Comparison of ENCODE assay signal across 8 cellular contexts in genomic region chr3:32501785-32502088, GRCh38. TPM values are rescaled to one million over a fixed set of nuclear protein-coding genes. Genes with fewer than 3 reads are reported as not detected.
A peak's percentile ranks its signal among the peaks of the same experiment; 100 is the strongest.
DNase-seq lines count a peak whose midpoint lies in the region; ATAC-seq and TF ChIP-seq lines count a peak whose summit lies in the region.

No MANE protein-coding gene starts in this region.

- H3K9me3 ChIP-seq in right atrium auricular region, result no peaks in the 10 kb centered on the region
- no peaks in the 10 kb centered on the region for H3K9me3 ChIP-seq in adrenal gland (replicated peaks in 1 of 3)
- H3K9me3 ChIP-seq in uterus, result no peaks in the 10 kb centered on the region

- TF ChIP-seq POLR2A in adrenal gland (IDR thresholded peaks at IDR 0.05), result no peak
- no peak for TF ChIP-seq POLR2A in lower leg skin (IDR thresholded peaks at IDR 0.05)
- TF ChIP-seq POLR2A in uterus (IDR thresholded peaks at IDR 0.05), result no peak

- DNase-seq in right atrium auricular region (ENCODE audit: low spot score) (no peak), cardiac septum (ENCODE audit: low spot score) (no peak), adrenal gland (no peak), lower leg skin (ENCODE audit: low spot score in 2 of 2) (no peak), uterus (no peak), dermis blood vessel endothelial cell (no peak)
- no peak for DNase-seq in stimulated activated CD4-positive, alpha-beta T cell treated with anti-CD3 and anti-CD28 coated beads, Interleukin-4, amount 100 ng/mL, for 1 hour

- H3K27me3 ChIP-seq in right atrium auricular region (no peaks in the 10 kb centered on the region), adrenal gland (no peaks in the 10 kb centered on the region), uterus (no peaks in the 10 kb centered on the region)

- ATAC-seq in GM19397 (IDR thresholded peaks at IDR 0.05; ENCODE audit: unreplicated experiment), result no peak

- peak overlapping the region; percentile 99 for H3K27ac ChIP-seq in right atrium auricular region
- H3K27ac ChIP-seq in adrenal gland, result peak overlapping the region; percentile 91 to 98 (median 93)
- H3K27ac ChIP-seq in uterus, result peak overlapping the region; percentile 93

- intact Hi-C loops in cardiac septum (cut with DNase I), result loop anchor here (2.0 kb wide), 1 partner anchor 69 kb away; the partner anchor contains the start of gene DYNC1LI1
- intact Hi-C loops in adrenal gland (cut with DNase I), result no loop called here
- intact Hi-C loops in lower leg skin (cut with DNase I; ENCODE audit: low total_unique reads), result no loop called here
- intact Hi-C loops in uterus (cut with DNase I; ENCODE audit: low total_unique reads), result loop anchor here (10.0 kb wide), 1 partner anchor 163 kb away; no protein-coding TSS in a partner anchor

- 4 to 10% (median 9%) methylated on average over 3 of the region's 3 CpGs for WGBS in adrenal gland, 4 donors
- 9% methylated on average over 3 of the region's 3 CpGs for WGBS in lower leg skin, 2 donors

- H3K4me1 ChIP-seq in right atrium auricular region, result peaks cover 0 to 10% of the 10 kb centered on the region in 2 donors
- peaks cover 4 to 17% of the 10 kb centered on the region in 2 donors for H3K4me1 ChIP-seq in adrenal gland (replicated peaks in 1 of 2)
- H3K4me1 ChIP-seq in uterus, result no peaks in the 10 kb centered on the region

- H3K4me3 ChIP-seq in right atrium auricular region, result peak overlapping the region; percentile 94 to 97
- H3K4me3 ChIP-seq in adrenal gland, result peak overlapping the region in 3 of 4 donors; percentile 68 to 98 (median 85)
- peak overlapping the region; percentile 91 for H3K4me3 ChIP-seq in lower leg skin (ENCODE audit: low read depth, poor library complexity, severe bottlenecking)
- peak overlapping the region; percentile 71 to 95 for H3K4me3 ChIP-seq in uterus

- TF ChIP-seq CTCF in right atrium auricular region (IDR thresholded peaks at IDR 0.05) (no peak), adrenal gland (IDR thresholded peaks at IDR 0.05) (no peak), lower leg skin (IDR thresholded peaks at IDR 0.05) (no peak), uterus (IDR thresholded peaks at IDR 0.05) (no peak)

- H3K36me3 ChIP-seq in right atrium auricular region, result no peaks in the 10 kb centered on the region
- no peaks in the 10 kb centered on the region for H3K36me3 ChIP-seq in adrenal gland (replicated peaks in 1 of 2)
- H3K36me3 ChIP-seq in uterus, result no peaks in the 10 kb centered on the region

RNA-seq across cellular contexts. Expression of gene CMTM6, which starts 0.9 kb away (rescaled TPM):
- 10 to 100 TPM; 16.6 to 25.9 TPM for total RNA-seq in right atrium auricular region
- total RNA-seq in cardiac septum, result 15.4 TPM
- 10 to 100 TPM; 33.7 to 57.7 (median 43.9) TPM for total RNA-seq in adrenal gland
- polyA plus RNA-seq in adrenal gland, result 10 to 100 TPM; 13.5 to 32.0 (median 17.0) TPM
- 100 to 1,000 TPM in 2 of 4 donors, 10 to 100 TPM in 2; 63.1 to 284 (median 118) TPM for total RNA-seq in lower leg skin
- total RNA-seq in uterus, result 100 to 1,000 TPM in 1 of 4 donors, 10 to 100 TPM in 3; 12.8 to 118 (median 52.4) TPM
- 110 and 161 TPM in 2 replicates for total RNA-seq in dermis blood vessel endothelial cell

Comparison
In these comparisons a context has a peak if more than half of its experiments do, and no peak if none do; other contexts are left out.
1. intact Hi-C loops: an anchor here in cardiac septum (2.0 kb wide) and uterus (10.0 kb wide); none called in adrenal gland and lower leg skin.